Comparison of ENCODE assay signal across 19 cellular contexts in genomic region chr7:93062599-93062998, GRCh38.
"Had no signal": no experiment of that assay in that cellular context is flagged by ENCODE, and none has a peak within 500 bp of the region (broad histone marks: within the 10 kb centered on the region; RNA-seq: fewer than 3 reads in every experiment).

No MANE protein-coding gene starts in this region.

- H3K36me3 ChIP-seq: right atrium auricular region, sigmoid colon had no signal

- H3K4me1 ChIP-seq: right atrium auricular region, sigmoid colon had no signal

- H3K36me3 Mint-ChIP-seq: naive B cell had no signal

- H3K4me3 ChIP-seq: dorsolateral prefrontal cortex, hepatocyte, lung, right atrium auricular region, sigmoid colon, skin epidermis had no signal

- ATAC-seq: left cardiac atrium, left ventricle myocardium superior had no signal

- DNase-seq: cortex of kidney; dorsolateral prefrontal cortex; effector CD8-positive, alpha-beta T cell; foreskin melanocyte; head of caudate nucleus; kidney; left cardiac atrium; left ventricle myocardium superior; mesenchymal stem cell; naive B cell; nephron progenitor cell; sigmoid colon; stimulated activated CD4-positive, alpha-beta T cell treated with anti-CD3 and anti-CD28 coated beads, Interleukin-2, amount 100 ng/mL, for 24 hours; stimulated activated naive CD4-positive, alpha-beta T cell; trophoblast cell had no signal

- H3K79me2 ChIP-seq: hepatocyte had no signal

- H3K4me2 ChIP-seq: hepatocyte had no signal

- H3K27me3 ChIP-seq: hepatocyte, right atrium auricular region, sigmoid colon had no signal

- H3K4me1 Mint-ChIP-seq: naive B cell, nephron progenitor cell had no signal

- H3K27ac Mint-ChIP-seq: naive B cell had no signal

- H2AFZ ChIP-seq: hepatocyte had no signal

- H3K27ac ChIP-seq: dorsolateral prefrontal cortex, hepatocyte, right atrium auricular region, sigmoid colon, skin epidermis had no signal

- H3K4me3 Mint-ChIP-seq: naive B cell, nephron progenitor cell had no signal
